Comparison of ENCODE assay signal across 8 cellular contexts in the genomic region with DNA sequence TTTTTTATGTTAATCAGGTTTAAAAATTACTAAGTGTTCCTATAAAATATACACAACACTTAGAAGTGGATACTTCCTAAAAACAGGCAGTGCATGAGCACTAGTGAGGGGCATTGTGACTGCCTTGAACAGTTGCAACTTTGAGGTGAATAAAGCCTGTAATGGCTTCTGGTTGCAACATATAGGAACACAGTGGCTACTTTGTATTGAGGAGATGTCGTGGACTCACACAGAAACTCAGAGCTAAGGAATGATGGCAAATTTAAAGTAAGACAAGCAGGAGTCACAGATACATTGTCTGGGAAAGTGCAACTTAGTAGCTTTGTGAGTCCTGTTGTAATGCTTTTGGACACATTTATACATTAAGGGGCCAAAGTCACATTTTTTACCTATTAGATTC. TPM values are rescaled to one million over a fixed set of nuclear protein-coding genes. Genes with fewer than 3 reads are reported as not detected.
A peak's percentile ranks its signal among the peaks of the same experiment; 100 is the strongest.
DNase-seq lines count a peak whose midpoint lies in the region; ATAC-seq and TF ChIP-seq lines count a peak whose summit lies in the region.

No MANE protein-coding gene starts in this region.

- H3K4me1 ChIP-seq in tibial artery (peaks cover 0 to 6% (median 4%) of the 10 kb centered on the region in 4 donors), mesendoderm (ENCODE audit: control insufficient read depth, low read depth, low read length) (no peaks in the 10 kb centered on the region)

- H3K23ac ChIP-seq in mesendoderm (ENCODE audit: low read length): no peak overlapping the region

- H4K5ac ChIP-seq in mesendoderm (ENCODE audit: low read length): no peak overlapping the region

- H3K4me1 Mint-ChIP-seq in activated T-cell treated with anti-CD3 and anti-CD28 coated beads, Interleukin-2, amount 50 U/mL, for 72 hours (ENCODE audit: low read depth): peaks cover 44% of the 10 kb centered on the region

- H2BK120ac ChIP-seq in mesendoderm (ENCODE audit: low read depth, low read length): no peak overlapping the region

- peaks cover 3% of the 10 kb centered on the region for H3K79me2 ChIP-seq in mesendoderm (ENCODE audit: control insufficient read depth, insufficient read depth, low read length)

- intact Hi-C loops in tibial artery (cut with DNase I; ENCODE audit: low total_unique reads): loop anchor here (5.0 kb wide), 1 partner anchor 54 kb away; no protein-coding TSS in a partner anchor

- no peak overlapping the region for H3K4me2 ChIP-seq in mesendoderm (ENCODE audit: low read length)

- no peak overlapping the region for H4K8ac ChIP-seq in mesendoderm (ENCODE audit: low read depth, low read length)

- H3K36me3 Mint-ChIP-seq in activated T-cell treated with anti-CD3 and anti-CD28 coated beads, Interleukin-2, amount 50 U/mL, for 72 hours (ENCODE audit: insufficient read depth in 2 of 2): peaks cover 34 to 38% of the 10 kb centered on the region in 2 donors
- H3K36me3 Mint-ChIP-seq in activated naive CD4-positive, alpha-beta T cell treated with anti-CD3 and anti-CD28 coated beads, Interleukin-2, amount 50 U/mL, for 72 hours: peaks cover 51 to 59% of the 10 kb centered on the region in 2 donors

- peak overlapping the region; percentile 70 to 78 for H3K4me3 ChIP-seq in tibial artery
- H3K4me3 ChIP-seq in mesendoderm (ENCODE audit: low read length): no peak overlapping the region

- H3K27ac Mint-ChIP-seq in activated T-cell treated with anti-CD3 and anti-CD28 coated beads, Interleukin-2, amount 50 U/mL, for 72 hours: peak overlapping the region; percentile 99
- peak overlapping the region; percentile 99 to 100 for H3K27ac Mint-ChIP-seq in activated naive CD4-positive, alpha-beta T cell treated with anti-CD3 and anti-CD28 coated beads, Interleukin-2, amount 50 U/mL, for 72 hours

- no peak for ATAC-seq in activated T-cell treated with anti-CD3 and anti-CD28 coated beads, Interleukin-2, amount 50 U/mL, for 72 hours (replicated peaks in 1 of 2)
- ATAC-seq in activated naive CD4-positive, alpha-beta T cell treated with anti-CD3 and anti-CD28 coated beads, Interleukin-2, amount 50 U/mL, for 72 hours: no peak

- no peak overlapping the region for H2BK15ac ChIP-seq in mesendoderm (replicated peaks; ENCODE audit: low read depth)

- H3K56ac ChIP-seq in mesendoderm (ENCODE audit: low read length): no peak overlapping the region

- H3K4ac ChIP-seq in mesendoderm (ENCODE audit: low read depth, low read length): no peak overlapping the region

- no peak overlapping the region for H2AK5ac ChIP-seq in mesendoderm (ENCODE audit: low read length)

- H3K4me3 Mint-ChIP-seq in activated T-cell treated with anti-CD3 and anti-CD28 coated beads, Interleukin-2, amount 50 U/mL, for 72 hours: peak overlapping the region; percentile 96 to 98

- H3K27me3 Mint-ChIP-seq in activated T-cell treated with anti-CD3 and anti-CD28 coated beads, Interleukin-2, amount 50 U/mL, for 72 hours (ENCODE audit: low read depth): no peaks in the 10 kb centered on the region

- H3K36me3 ChIP-seq in tibial artery (no peaks in the 10 kb centered on the region), mesendoderm (ENCODE audit: control insufficient read depth, insufficient read depth, low read length) (peaks cover 5% of the 10 kb centered on the region)

- H2BK5ac ChIP-seq in mesendoderm (ENCODE audit: low read length): no peak overlapping the region

- no peak overlapping the region for H3K9ac ChIP-seq in mesendoderm (ENCODE audit: low read length)

- H3K18ac ChIP-seq in mesendoderm (ENCODE audit: low read length): no peak overlapping the region

- H3K79me1 ChIP-seq in mesendoderm (ENCODE audit: low read length): peaks cover 1% of the 10 kb centered on the region

- H3K27ac ChIP-seq in layer of hippocampus (ENCODE audit: low read depth, low read length) (peak overlapping the region; percentile 77), tibial artery (peak overlapping the region; percentile 89 to 93), mesendoderm (ENCODE audit: low read depth, low read length) (no peak overlapping the region)

- H3K9me3 ChIP-seq in tibial artery: no peaks in the 10 kb centered on the region

- no CpG with 5 or more reads among the region's 1 CpG for WGBS in mesendoderm (ENCODE audit: extremely low coverage, insufficient coverage, low lambda C conversion rate)

- no peak for TF ChIP-seq CTCF in tibial artery (IDR thresholded peaks at IDR 0.05)

- H3K27me3 ChIP-seq in layer of hippocampus (ENCODE audit: control insufficient read depth, insufficient read depth, low read length) (no peaks in the 10 kb centered on the region), tibial artery (no peaks in the 10 kb centered on the region), mesendoderm (ENCODE audit: insufficient read depth, low read length, poor library complexity) (no peaks in the 10 kb centered on the region)

- no peak for DNase-seq in activated T-cell treated with anti-CD3 and anti-CD28 coated beads, Interleukin-2, amount 50 U/mL, for 72 hours
- DNase-seq in activated T-cell treated with anti-CD3 and anti-CD28 coated beads, Interleukin-2, amount 50 U/mL, for 48 hours: no peak
- DNase-seq in activated naive CD4-positive, alpha-beta T cell treated with anti-CD3 and anti-CD28 coated beads, Interleukin-2, amount 50 U/mL, for 72 hours (ENCODE audit: low spot score in 2 of 2): no peak
- DNase-seq in tibial artery (no peak), dedifferentiated amniotic fluid mesenchymal stem cell (ENCODE audit: extremely low spot score) (no peak), mesendoderm (no peak), glomerular visceral epithelial cell (ENCODE audit: extremely low spot score) (no peak)

- peaks cover 0 to 2% of the 10 kb centered on the region in 2 donors for H3K9me3 Mint-ChIP-seq in activated T-cell treated with anti-CD3 and anti-CD28 coated beads, Interleukin-2, amount 50 U/mL, for 72 hours
- no peaks in the 10 kb centered on the region for H3K9me3 Mint-ChIP-seq in activated naive CD4-positive, alpha-beta T cell treated with anti-CD3 and anti-CD28 coated beads, Interleukin-2, amount 50 U/mL, for 72 hours

RNA-seq across cellular contexts. Expression of a gene that starts 0.9 kb away (rescaled TPM):
- 1,000 to 10,000 TPM; 1,261 to 1,795 TPM for total RNA-seq in activated T-cell treated with anti-CD3 and anti-CD28 coated beads, Interleukin-2, amount 50 U/mL, for 72 hours
- 1,000 to 10,000 TPM; 1,088 to 2,034 TPM for total RNA-seq in activated naive CD4-positive, alpha-beta T cell treated with anti-CD3 and anti-CD28 coated beads, Interleukin-2, amount 50 U/mL, for 72 hours
- polyA plus RNA-seq in mesendoderm (2013, experiment 1 of 2): 258 TPM
- 262 TPM for polyA plus RNA-seq in mesendoderm (2013, experiment 2 of 2)
